33 cellular contexts compared by ENCODE assay signal in the genomic region with DNA sequence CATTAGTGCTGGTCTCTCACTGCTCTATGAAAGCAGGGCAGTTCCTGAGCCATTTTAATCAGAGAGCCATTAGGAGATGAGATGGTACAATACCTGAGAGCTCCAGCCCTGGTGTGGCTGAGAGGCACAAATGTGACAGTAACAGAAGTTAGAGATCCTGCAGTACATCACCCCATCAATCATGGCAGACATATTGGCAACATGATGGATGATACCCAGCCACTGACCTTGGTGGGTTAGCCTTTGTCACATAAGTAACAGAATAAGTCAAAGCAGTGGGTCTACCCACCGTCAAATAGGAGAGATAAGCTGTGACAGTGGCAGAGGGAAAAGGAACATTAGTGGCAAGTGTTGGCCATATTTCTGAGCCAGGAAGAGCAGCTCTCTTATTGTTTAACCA. TPM values are rescaled to one million over a fixed set of nuclear protein-coding genes. Genes with fewer than 3 reads are reported as not detected.
"Had no signal": no experiment of that assay in that cellular context is flagged by ENCODE, and none has a peak within 500 bp of the region (broad histone marks: within the 10 kb centered on the region; RNA-seq: fewer than 3 reads in every experiment).

No MANE protein-coding gene starts in this region.

- H3K27ac Mint-ChIP-seq: activated B cell treated with CpG ODN at 0.5 μM for 24 hours; activated CD4-positive, alpha-beta memory T cell treated with anti-CD3 and anti-CD28 coated beads for 36 hours; activated naive CD4-positive, alpha-beta T cell treated with anti-CD3 and anti-CD28 coated beads for 36 hours; activated naive CD8-positive, alpha-beta T cell; activated naive CD8-positive, alpha-beta T cell treated with anti-CD3 and anti-CD28 coated beads, Interleukin-2, amount 50 U/mL, for 24 hours; activated T-helper 1 cell treated with anti-CD3 and anti-CD28 coated beads, Interleukin-12 subunit alpha, Interleukin-12 subunit beta, Interleukin-2, Interleukin-4 antibody, amounts not matched to agents 30 ng/mL and 10 ng/mL and 1 ng/mL, durations not matched to agents 14 hours and 24 hours and 36 hours had no signal

- H3K27ac ChIP-seq: brain microvascular endothelial cell, KMS-11, Peyer's patch, VCaP had no signal

- DNase-seq: activated B cell treated with CpG ODN at 0.5 μM for 24 hours; activated CD4-positive, alpha-beta memory T cell treated with anti-CD3 and anti-CD28 coated beads for 36 hours; activated CD4-positive, alpha-beta T cell treated with anti-CD3 and anti-CD28 coated beads for 4 hours; activated CD4-positive, alpha-beta T cell treated with anti-CD3 and anti-CD28 coated beads, Interleukin-2, amount 50 U/mL, for 1 hour; activated CD4-positive, CD25-positive, alpha-beta regulatory T cell treated with anti-CD3 and anti-CD28 coated beads, Interleukin-2, amount 50 U/mL, for 72 hours; activated CD8-positive, alpha-beta memory T cell treated with anti-CD3 and anti-CD28 coated beads, Interleukin-2, amount 50 U/mL, for 4 hours; activated gamma-delta T cell treated with Interleukin-2 at 50 U/mL for 16 hours; activated naive CD4-positive, alpha-beta T cell treated with anti-CD3 and anti-CD28 coated beads for 36 hours; activated naive CD8-positive, alpha-beta T cell treated with anti-CD3 and anti-CD28 coated beads, Interleukin-2, amount 50 U/mL, for 24 hours; activated T-cell treated with anti-CD3 and anti-CD28 coated beads for 4 hours; activated T-cell treated with anti-CD3 and anti-CD28 coated beads, Interleukin-2, amount 50 U/mL, for 4 hours; anterior cingulate cortex; brain microvascular endothelial cell; central memory CD4-positive, alpha-beta T cell; MM.1S; MV-4-11; NCI-H446; NCI-H510A treated with DMSO at 0.1 percent for 48 hours; NCI-H526 treated with DMSO at 0.1 percent for 48 hours; NK-92 treated with Interleukin-12 subunit alpha and Interleukin-12 subunit beta, amount 100 ng/mL, for 24 hours; PC-3; Peyer's patch; RPMI8226; SHP77 treated with DMSO at 0.1 percent for 48 hours; SW 1271; T-helper 1 cell; T-helper 2 cell; T-helper 9 cell had no signal

- H3K4me1 Mint-ChIP-seq: activated B cell treated with CpG ODN at 0.5 μM for 24 hours; activated naive CD8-positive, alpha-beta T cell treated with anti-CD3 and anti-CD28 coated beads, Interleukin-2, amount 50 U/mL, for 24 hours had no signal

- H3K36me3 ChIP-seq: brain microvascular endothelial cell, Peyer's patch had no signal

- H3K4me2 ChIP-seq: KMS-11 had no signal

- H3K4me3 Mint-ChIP-seq: activated B cell treated with CpG ODN at 0.5 μM for 24 hours; activated CD4-positive, alpha-beta memory T cell treated with anti-CD3 and anti-CD28 coated beads for 36 hours; activated naive CD4-positive, alpha-beta T cell treated with anti-CD3 and anti-CD28 coated beads for 36 hours; activated naive CD8-positive, alpha-beta T cell; activated naive CD8-positive, alpha-beta T cell treated with anti-CD3 and anti-CD28 coated beads, Interleukin-2, amount 50 U/mL, for 24 hours; activated T-cell treated with anti-CD3 and anti-CD28 coated beads, Interleukin-2, amount 50 U/mL, for 4 hours; activated T-helper 1 cell treated with anti-CD3 and anti-CD28 coated beads, Interleukin-12 subunit alpha, Interleukin-12 subunit beta, Interleukin-2, Interleukin-4 antibody, amounts not matched to agents 30 ng/mL and 10 ng/mL and 1 ng/mL, durations not matched to agents 14 hours and 24 hours and 36 hours had no signal

- H3K9me3 ChIP-seq: Peyer's patch had no signal

- H3K27me3 ChIP-seq: brain microvascular endothelial cell, Peyer's patch had no signal

- H3K36me3 Mint-ChIP-seq: activated CD4-positive, alpha-beta memory T cell treated with anti-CD3 and anti-CD28 coated beads for 36 hours; activated naive CD8-positive, alpha-beta T cell had no signal

- H3K9ac ChIP-seq: KMS-11 had no signal

- H3K9me3 Mint-ChIP-seq: activated CD4-positive, alpha-beta memory T cell treated with anti-CD3 and anti-CD28 coated beads for 36 hours; activated naive CD4-positive, alpha-beta T cell treated with anti-CD3 and anti-CD28 coated beads for 36 hours; activated naive CD8-positive, alpha-beta T cell treated with anti-CD3 and anti-CD28 coated beads, Interleukin-2, amount 50 U/mL, for 24 hours; activated T-helper 1 cell treated with anti-CD3 and anti-CD28 coated beads, Interleukin-12 subunit alpha, Interleukin-12 subunit beta, Interleukin-2, Interleukin-4 antibody, amounts not matched to agents 30 ng/mL and 10 ng/mL and 1 ng/mL, durations not matched to agents 14 hours and 24 hours and 36 hours had no signal

- H3K4me1 ChIP-seq: Peyer's patch had no signal

- H3K4me3 ChIP-seq: Peyer's patch had no signal

RNA-seq across cellular contexts. Expression of gene NXPH1, which starts 53.3 kb away (rescaled TPM):
- total RNA-seq: activated B cell treated with CpG ODN at 0.5 μM for 24 hours; activated CD4-positive, alpha-beta memory T cell treated with anti-CD3 and anti-CD28 coated beads for 36 hours; activated naive CD4-positive, alpha-beta T cell treated with anti-CD3 and anti-CD28 coated beads for 36 hours; activated T-helper 1 cell treated with anti-CD3 and anti-CD28 coated beads, Interleukin-12 subunit alpha, Interleukin-12 subunit beta, Interleukin-2, Interleukin-4 antibody, amounts not matched to agents 30 ng/mL and 10 ng/mL and 1 ng/mL, durations not matched to agents 14 hours and 24 hours and 36 hours; PC-3; Peyer's patch; SK-MEL-5 had no signal
